In the genomic region with DNA sequence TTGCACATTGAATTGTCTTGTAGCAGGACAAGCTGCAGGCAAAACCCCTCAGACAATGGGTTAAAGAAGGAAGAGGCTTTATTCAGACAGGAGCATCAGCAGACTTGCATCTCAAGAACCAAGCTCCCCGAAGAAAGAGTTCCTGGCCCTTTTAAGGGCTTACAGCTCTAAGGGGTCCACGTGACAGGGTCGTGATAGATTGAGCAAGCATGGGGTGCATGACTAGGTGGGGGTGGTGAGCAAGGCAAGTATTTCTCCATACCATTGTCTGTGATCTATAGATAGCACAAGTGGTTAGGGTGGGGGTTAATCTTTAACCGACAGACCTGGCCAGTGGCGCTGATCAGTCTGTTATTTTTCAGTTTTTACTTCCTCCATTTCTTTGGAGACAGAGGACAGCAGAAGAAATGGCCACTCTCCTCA, we compare ENCODE assay signal across 1 cellular context.
TF ChIP-seq lines count a peak whose summit lies in the region.
"Not testable (repeated sequence)": the region's sequence is repeated elsewhere in the genome, so short reads cannot be mapped to it uniquely, and the experiment has no call there.

No MANE protein-coding gene starts in this region.

TF ChIP-seq in K562, 482 proteins besides CTCF, POLR2A, EP300 and RAD21 (continued from another document and continues in another):
- TF ChIP-seq, protein P1, sequence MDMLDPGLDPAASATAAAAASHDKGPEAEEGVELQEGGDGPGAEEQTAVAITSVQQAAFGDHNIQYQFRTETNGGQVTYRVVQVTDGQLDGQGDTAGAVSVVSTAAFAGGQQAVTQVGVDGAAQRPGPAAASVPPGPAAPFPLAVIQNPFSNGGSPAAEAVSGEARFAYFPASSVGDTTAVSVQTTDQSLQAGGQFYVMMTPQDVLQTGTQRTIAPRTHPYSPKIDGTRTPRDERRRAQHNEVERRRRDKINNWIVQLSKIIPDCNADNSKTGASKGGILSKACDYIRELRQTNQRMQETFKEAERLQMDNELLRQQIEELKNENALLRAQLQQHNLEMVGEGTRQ (CRISPR knock-in tag; IDR thresholded peaks at IDR 0.05): peak; percentile 80
- TF ChIP-seq ZNF124 (CRISPR knock-in tag; IDR thresholded peaks at IDR 0.05): peak; percentile 86; the same call in 1 of the 2 replicates
- TF ChIP-seq TRIM24 (IDR thresholded peaks at IDR 0.05): peak; percentile 99
- 0 out of 4 replicates have a peak, but pooled peaks of 1 of the 2 experiments have one; percentile 31 for TF ChIP-seq RCOR1 (IDR thresholded peaks at IDR 0.05; ENCODE audit: borderline replicate concordance in 1 of 2, low read depth in 2 of 2, low read length in 2 of 2)
- 0 out of 2 replicates have a peak, but pooled peaks have one; percentile 36 for TF ChIP-seq CBX5 (IDR thresholded peaks at IDR 0.05; ENCODE audit: borderline replicate concordance, low read depth)
- peak; percentile 62; the same call in 1 of the 2 replicates for TF ChIP-seq CC2D1A (IDR thresholded peaks at IDR 0.05)
- TF ChIP-seq MAZ (CRISPR knock-in tag; conservative IDR thresholded peaks at IDR 0.05 in 1 of 2, IDR thresholded peaks at IDR 0.05 in 1 of 2): peak; percentile 44 to 59; a peak in 3 of 4 replicates
- not testable (repeated sequence) for TF ChIP-seq NR4A1 (CRISPR knock-in tag; IDR thresholded peaks at IDR 0.05); MYBL2 (CRISPR knock-in tag; IDR thresholded peaks at IDR 0.05; ENCODE audit: borderline replicate concordance); NR2C1 (IDR thresholded peaks at IDR 0.05); TOE1 (CRISPR knock-in tag; IDR thresholded peaks at IDR 0.05; ENCODE audit: borderline replicate concordance, low read depth)
- TF ChIP-seq NR4A1 (tag; IDR thresholded peaks at IDR 0.05): 0 out of 2 replicates have a peak, but pooled peaks have one; percentile 30
- peak; percentile 87 for TF ChIP-seq SOX6 (IDR thresholded peaks at IDR 0.05)
- peak; percentile 91 for TF ChIP-seq SMAD4 (CRISPR knock-in tag; conservative IDR thresholded peaks at IDR 0.05)
- TF ChIP-seq, protein P2, sequence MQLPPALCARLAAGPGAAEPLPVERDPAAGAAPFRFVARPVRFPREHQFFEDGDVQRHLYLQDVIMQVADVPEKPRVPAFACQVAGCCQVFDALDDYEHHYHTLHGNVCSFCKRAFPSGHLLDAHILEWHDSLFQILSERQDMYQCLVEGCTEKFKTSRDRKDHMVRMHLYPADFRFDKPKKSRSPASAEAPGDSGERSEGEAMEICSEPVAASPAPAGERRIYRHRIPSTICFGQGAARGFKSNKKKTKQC (CRISPR knock-in tag; IDR thresholded peaks at IDR 0.05): 0 out of 2 replicates have a peak, but pooled peaks have one; percentile 42
- TF ChIP-seq HMBOX1 (IDR thresholded peaks at IDR 0.05): peak; percentile 62; the same call in 1 of the 2 replicates
- TF ChIP-seq DMBX1 (CRISPR knock-in tag; IDR thresholded peaks at IDR 0.05; ENCODE audit: borderline replicate concordance): 0 out of 2 replicates have a peak, but pooled peaks have one; percentile 65
- peak; percentile 92 for TF ChIP-seq MITF (IDR thresholded peaks at IDR 0.05)
- TF ChIP-seq LEF1 (IDR thresholded peaks at IDR 0.05): 0 out of 2 replicates have a peak, but pooled peaks have one; percentile 29
- TF ChIP-seq, protein P3, sequence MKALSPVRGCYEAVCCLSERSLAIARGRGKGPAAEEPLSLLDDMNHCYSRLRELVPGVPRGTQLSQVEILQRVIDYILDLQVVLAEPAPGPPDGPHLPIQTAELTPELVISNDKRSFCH (CRISPR knock-in tag; IDR thresholded peaks at IDR 0.05): not testable (repeated sequence)
- TF ChIP-seq, protein P3 (tag; IDR thresholded peaks at IDR 0.05): peak; percentile 72; the same call in 1 of the 2 replicates
- TF ChIP-seq SRF (CRISPR knock-in tag; IDR thresholded peaks at IDR 0.05): peak; percentile 80 to 92
- TF ChIP-seq CBX1 (IDR thresholded peaks at IDR 0.05; ENCODE audit: low read depth): peak; percentile 74
- TF ChIP-seq CEBPB (tag; IDR thresholded peaks at IDR 0.05): peak; percentile 97
- peak; percentile 78 for TF ChIP-seq NCOR1 (IDR thresholded peaks at IDR 0.05)
- peak; percentile 88 for TF ChIP-seq CBFA2T2 (conservative IDR thresholded peaks at IDR 0.05)
- peak; percentile 92 for TF ChIP-seq CBFA2T3 (IDR thresholded peaks at IDR 0.05)
- peak; percentile 90 for TF ChIP-seq TRIM28 (IDR thresholded peaks at IDR 0.05)
- peak; percentile 75; the same call in 1 of the 2 replicates for TF ChIP-seq CXXC5 (CRISPR knock-in tag; IDR thresholded peaks at IDR 0.05)
- peak; percentile 66 for TF ChIP-seq DPF2 (IDR thresholded peaks at IDR 0.05)
- TF ChIP-seq MYBL2 (IDR thresholded peaks at IDR 0.05; ENCODE audit: low read depth): peak; percentile 22; the same call in 1 of the 2 replicates
- peak; percentile 92 for TF ChIP-seq TAL1 (IDR thresholded peaks at IDR 0.05)
- TF ChIP-seq ZNF639 (CRISPR knock-in tag; conservative IDR thresholded peaks at IDR 0.05 in 1 of 2, IDR thresholded peaks at IDR 0.05 in 1 of 2): peak in 1 of 2 experiments; percentile 52; a peak in 1 of 4 replicates
- 0 out of 2 replicates have a peak, but pooled peaks have one; percentile 29 for TF ChIP-seq NR2C1 (tag; IDR thresholded peaks at IDR 0.05)
- TF ChIP-seq EP400 (IDR thresholded peaks at IDR 0.05): peak; percentile 20; the same call in 1 of the 2 replicates
- TF ChIP-seq USF1 (CRISPR knock-in tag; IDR thresholded peaks at IDR 0.05): peak; percentile 93
- peak; percentile 77 for TF ChIP-seq FOSL1 (tag; conservative IDR thresholded peaks at IDR 0.05)
- peak in 1 of 2 experiments; percentile 82; a peak in 1 of 4 replicates for TF ChIP-seq ZMIZ1 (IDR thresholded peaks at IDR 0.05; ENCODE audit: low read depth in 2 of 2, low read length in 2 of 2)
- peak in 1 of 2 experiments; percentile 64; a peak in 2 of 4 replicates for TF ChIP-seq MNT (conservative IDR thresholded peaks at IDR 0.05)
- peak; percentile 28; the same call in 1 of the 2 replicates for TF ChIP-seq TFE3 (CRISPR knock-in tag; IDR thresholded peaks at IDR 0.05)
- TF ChIP-seq MAX (CRISPR knock-in tag; IDR thresholded peaks at IDR 0.05): peak; percentile 54
- peak; percentile 61; the same call in 1 of the 2 replicates for TF ChIP-seq TOE1 (IDR thresholded peaks at IDR 0.05; ENCODE audit: borderline replicate concordance)
- peak; percentile 40; the same call in 1 of the 2 replicates for TF ChIP-seq BHLHE40 (IDR thresholded peaks at IDR 0.05; ENCODE audit: low read length)
